17 cellular contexts compared by ENCODE assay signal in the genomic region with DNA sequence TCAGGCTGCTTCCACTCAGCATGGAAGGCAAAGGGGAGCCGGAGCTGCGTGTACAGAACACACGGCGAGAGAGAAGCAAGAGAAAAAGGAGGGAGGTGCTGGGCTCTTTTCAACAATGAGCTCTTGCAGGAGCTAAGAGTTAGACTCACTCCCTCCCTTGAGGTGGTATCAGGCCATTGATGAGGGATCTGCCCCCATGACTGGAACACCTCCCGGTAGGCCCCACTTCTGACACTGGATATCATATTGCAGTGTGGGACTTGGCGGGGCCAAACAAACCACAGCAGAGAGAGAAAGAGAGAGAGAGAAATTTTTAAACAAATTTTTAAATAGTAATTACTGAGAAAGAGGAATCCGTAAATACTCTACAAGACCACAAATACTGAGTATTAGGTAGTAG.
DNase-seq lines count a peak whose midpoint lies in the region; ATAC-seq, FAIRE-seq and TF ChIP-seq lines count a peak whose summit lies in the region.
"Had no signal": no experiment of that assay in that cellular context is flagged by ENCODE, and none has a peak within 500 bp of the region (broad histone marks: within the 10 kb centered on the region; RNA-seq: fewer than 3 reads in every experiment).

No MANE protein-coding gene starts in this region.

- H4K20me1 ChIP-seq in astrocyte (ENCODE audit: insufficient read depth, low read length), result peaks cover 91% of the 10 kb centered on the region

- DNase-seq in heart right ventricle (no peak), cardiac septum (ENCODE audit: low spot score) (no peak), astrocyte (ENCODE audit: low read depth) (peak; percentile 60), memory B cell (ENCODE audit: low spot score in 2 of 2) (no peak), hypothalamus (lab: John Stamatoyannopoulos, UW) (no peak)
- no peak for DNase-seq in CD8-positive, alpha-beta T cell
- DNase-seq in activated naive CD8-positive, alpha-beta T cell treated with anti-CD3 and anti-CD28 coated beads for 36 hours, result no peak
- DNase-seq: ACHN, AML-193, COR-L47, DMS153, GOT3, KG1, NCI-H1048, NCI-H1436 treated with DMSO at 0.1 percent for 48 hours, NCI-H446 treated with DMSO at 0.1 percent for 48 hours had no signal

- POLR2A ChIA-PET in CD8-positive, alpha-beta T cell (lab: Charles Lee), result no interaction called here

- H3K79me2 ChIP-seq in astrocyte (ENCODE audit: insufficient read depth, low read length), result peaks cover 97% of the 10 kb centered on the region

- no peak overlapping the region for H3K27ac Mint-ChIP-seq in astrocyte (ENCODE audit: unreplicated experiment)
- peak overlapping the region; percentile 5 for H3K27ac Mint-ChIP-seq in memory B cell
- no peak overlapping the region for H3K27ac Mint-ChIP-seq in CD8-positive, alpha-beta T cell
- no peak overlapping the region for H3K27ac Mint-ChIP-seq in activated naive CD8-positive, alpha-beta T cell treated with anti-CD3 and anti-CD28 coated beads for 36 hours

- H3K4me1 ChIP-seq in heart right ventricle (peaks cover 0 to 20% (median 10%) of the 10 kb centered on the region in 9 donors), astrocyte (ENCODE audit: insufficient read depth, low read length) (peaks cover 35% of the 10 kb centered on the region)
- H3K4me1 ChIP-seq in CD8-positive, alpha-beta T cell (ENCODE audit: insufficient read depth, low read length), result no peaks in the 10 kb centered on the region

- CTCF ChIA-PET in CD8-positive, alpha-beta T cell (lab: Charles Lee), result interaction anchor here (1.2 kb wide), 1 partner anchor 323 kb away, joined by 4 read pairs; no protein-coding TSS in a partner anchor

- H3K4me3 Mint-ChIP-seq in astrocyte (ENCODE audit: unreplicated experiment) (no peak overlapping the region), memory B cell (no peak overlapping the region)
- no peak overlapping the region for H3K4me3 Mint-ChIP-seq in CD8-positive, alpha-beta T cell
- no peak overlapping the region for H3K4me3 Mint-ChIP-seq in activated naive CD8-positive, alpha-beta T cell treated with anti-CD3 and anti-CD28 coated beads for 36 hours
- H3K4me3 Mint-ChIP-seq: CD14-positive monocyte had no signal

- H3K4me3 ChIP-seq in heart right ventricle (no peak overlapping the region), astrocyte (ENCODE audit: insufficient read depth, low read depth, low read length) (no peak overlapping the region)
- H3K4me3 ChIP-seq in CD8-positive, alpha-beta T cell (ENCODE audit: low read depth, low read length), result no peak overlapping the region

- H3K27ac ChIP-seq in heart right ventricle (no peak overlapping the region), astrocyte (ENCODE audit: low read depth, low read length) (no peak overlapping the region)
- no peak overlapping the region for H3K27ac ChIP-seq in CD8-positive, alpha-beta T cell (ENCODE audit: low read depth, low read length)

- peaks cover 0 to 70% (median 9%) of the 10 kb centered on the region in 9 donors for H3K36me3 ChIP-seq in heart right ventricle
- H3K36me3 ChIP-seq in astrocyte (ENCODE audit: insufficient read depth, low read length), result peaks cover 46% of the 10 kb centered on the region
- no peaks in the 10 kb centered on the region for H3K36me3 ChIP-seq in CD8-positive, alpha-beta T cell (ENCODE audit: insufficient read depth, low read length)

- peaks cover 60% of the 10 kb centered on the region for H3K4me1 Mint-ChIP-seq in astrocyte (ENCODE audit: low read depth, unreplicated experiment)
- peaks cover 25% of the 10 kb centered on the region for H3K4me1 Mint-ChIP-seq in memory B cell
- no peaks in the 10 kb centered on the region for H3K4me1 Mint-ChIP-seq in CD8-positive, alpha-beta T cell (ENCODE audit: low read depth)
- H3K4me1 Mint-ChIP-seq in activated naive CD8-positive, alpha-beta T cell treated with anti-CD3 and anti-CD28 coated beads for 36 hours, result peaks cover 8% of the 10 kb centered on the region

- H3K9ac ChIP-seq in astrocyte (ENCODE audit: low read length), result no peak overlapping the region

- H3K9me3 ChIP-seq in heart right ventricle, result no peaks in the 10 kb centered on the region
- H3K9me3 ChIP-seq in astrocyte (ENCODE audit: insufficient read depth, low read depth, low read length), result no peaks in the 10 kb centered on the region
- H3K9me3 ChIP-seq in CD8-positive, alpha-beta T cell (ENCODE audit: low read length), result no peaks in the 10 kb centered on the region

- no peaks in the 10 kb centered on the region for H3K27me3 Mint-ChIP-seq in astrocyte (ENCODE audit: low read depth, unreplicated experiment)
- H3K27me3 Mint-ChIP-seq in memory B cell, result no peaks in the 10 kb centered on the region
- H3K27me3 Mint-ChIP-seq in CD8-positive, alpha-beta T cell (ENCODE audit: low read depth), result no peaks in the 10 kb centered on the region
- no peaks in the 10 kb centered on the region for H3K27me3 Mint-ChIP-seq in activated naive CD8-positive, alpha-beta T cell treated with anti-CD3 and anti-CD28 coated beads for 36 hours

- H3K4me2 ChIP-seq in astrocyte (ENCODE audit: low read length), result no peak overlapping the region

- H3K36me3 Mint-ChIP-seq in astrocyte (ENCODE audit: low read depth, unreplicated experiment) (peaks cover 34% of the 10 kb centered on the region), memory B cell (peaks cover 25% of the 10 kb centered on the region)
- H3K36me3 Mint-ChIP-seq in CD8-positive, alpha-beta T cell, result no peaks in the 10 kb centered on the region
- peaks cover 2% of the 10 kb centered on the region for H3K36me3 Mint-ChIP-seq in activated naive CD8-positive, alpha-beta T cell treated with anti-CD3 and anti-CD28 coated beads for 36 hours

- ATAC-seq in heart right ventricle (peak in 5 of 8 donors; percentile 35 to 66 (median 63)), memory B cell (ENCODE audit: low read depth) (no peak)
- ATAC-seq in CD8-positive, alpha-beta T cell, result no peak

- no peaks in the 10 kb centered on the region for H3K27me3 ChIP-seq in heart right ventricle
- H3K27me3 ChIP-seq in astrocyte (ENCODE audit: insufficient read depth, low read length), result no peaks in the 10 kb centered on the region
- H3K27me3 ChIP-seq in CD8-positive, alpha-beta T cell (ENCODE audit: insufficient read depth, low read length), result no peaks in the 10 kb centered on the region

- FAIRE-seq in astrocyte (lab: Jason Lieb, UNC), result no peak

- TF ChIP-seq CTCF in heart right ventricle (IDR thresholded peaks at IDR 0.05) (no peak), astrocyte (IDR thresholded peaks at IDR 0.05; ENCODE audit: insufficient read depth, low read depth, low read length) (no peak)
- TF ChIP-seq CTCF in CD8-positive, alpha-beta T cell (IDR thresholded peaks at IDR 0.05), result no peak

- intact Hi-C loops in heart right ventricle (cut with DNase I) (no loop called here), cardiac septum (cut with DNase I) (no loop called here)
- intact Hi-C loops in CD8-positive, alpha-beta T cell (cut with DNase I, micrococcal nuclease), result no loop called here

- WGBS in heart right ventricle, 2 donors, result 84 to 87% methylated on average over 7 of the region's 7 CpGs

- H2AFZ ChIP-seq in astrocyte (ENCODE audit: low read depth, low read length), result no peak overlapping the region

- H3K9me3 Mint-ChIP-seq in astrocyte (ENCODE audit: unreplicated experiment) (no peaks in the 10 kb centered on the region), memory B cell (peaks cover 2% of the 10 kb centered on the region)
- no peaks in the 10 kb centered on the region for H3K9me3 Mint-ChIP-seq in CD8-positive, alpha-beta T cell
- H3K9me3 Mint-ChIP-seq in activated naive CD8-positive, alpha-beta T cell treated with anti-CD3 and anti-CD28 coated beads for 36 hours, result peaks cover 6% of the 10 kb centered on the region

Comparison
In these comparisons a context has a peak if more than half of its experiments do, and no peak if none do; other contexts are left out.
1. ATAC-seq: peak in heart right ventricle (5 of 8); none in memory B cell (single experiment) and CD8-positive, alpha-beta T cell (single experiment).